Comparison of ENCODE assay signal across 10 cellular contexts in the genomic region with DNA sequence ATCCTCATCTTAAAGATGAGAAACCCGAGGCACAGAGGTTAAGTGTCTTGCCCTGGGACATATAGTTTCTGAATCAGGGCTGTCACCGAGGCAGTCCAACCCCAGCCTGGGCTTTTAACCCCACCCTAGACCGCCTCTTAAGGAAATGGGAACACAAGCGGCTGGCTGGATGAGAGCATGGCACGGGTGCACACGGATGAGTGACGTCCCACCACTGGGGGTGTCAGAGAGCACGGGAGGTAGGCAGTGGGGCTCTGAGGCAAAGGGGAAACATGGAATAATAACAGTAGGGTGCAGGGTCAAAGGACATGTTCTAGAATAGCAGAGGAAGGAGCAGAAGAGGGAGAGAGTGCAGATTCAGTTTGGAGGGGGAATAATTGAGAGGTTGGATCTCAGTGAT. TPM values are rescaled to one million over a fixed set of nuclear protein-coding genes. Genes with fewer than 3 reads are reported as not detected.
DNase-seq lines count a peak whose midpoint lies in the region; ATAC-seq, FAIRE-seq and TF ChIP-seq lines count a peak whose summit lies in the region.
"Had no signal": no experiment of that assay in that cellular context is flagged by ENCODE, and none has a peak within 500 bp of the region (broad histone marks: within the 10 kb centered on the region; RNA-seq: fewer than 3 reads in every experiment).

No MANE protein-coding gene starts in this region.

- no peak overlapping the region for H3K27ac Mint-ChIP-seq in WTC11
- peak overlapping the region in 1 of 6 donors; percentile 42 for H3K27ac Mint-ChIP-seq in immature natural killer cell

- H3K4me3 ChIP-seq in lower lobe of right lung, result no peak overlapping the region
- H3K4me3 ChIP-seq in coronary artery, result no peak overlapping the region

- TF ChIP-seq CTCF in C4-2B (conservative IDR thresholded peaks at IDR 0.05) (no peak), GM13977 (IDR thresholded peaks at IDR 0.05; ENCODE audit: extremely low read depth, insufficient read depth, missing control alignments) (peak; percentile 20), WTC11 (IDR thresholded peaks at IDR 0.05) (peak; percentile 19; the same call in 1 of the 2 replicates), lower lobe of right lung (IDR thresholded peaks at IDR 0.05) (no peak), coronary artery (IDR thresholded peaks at IDR 0.05) (no peak)

- peak overlapping the region; percentile 96 for H3K27ac ChIP-seq in C4-2B
- H3K27ac ChIP-seq in lower lobe of right lung, result no peak overlapping the region
- no peak overlapping the region for H3K27ac ChIP-seq in caudate nucleus (ENCODE audit: low read depth, low read length)
- no peak overlapping the region for H3K27ac ChIP-seq in coronary artery

- H3K9me3 Mint-ChIP-seq in WTC11 (no peaks in the 10 kb centered on the region), immature natural killer cell (peaks cover 0 to 1% (median 0%) of the 10 kb centered on the region in 6 donors)

- H3K4me3 Mint-ChIP-seq in WTC11 (no peak overlapping the region), immature natural killer cell (no peak overlapping the region)

- H3K4me1 ChIP-seq in lower lobe of right lung, result peaks cover 23% of the 10 kb centered on the region

- no peaks in the 10 kb centered on the region for H3K36me3 Mint-ChIP-seq in WTC11
- H3K36me3 Mint-ChIP-seq in immature natural killer cell, result peaks cover 0 to 7% (median 5%) of the 10 kb centered on the region in 3 donors

- peak; percentile 94 for ATAC-seq in WTC11
- ATAC-seq in lower lobe of right lung, result peak; percentile 40 to 48

- H3K27me3 Mint-ChIP-seq in WTC11 (ENCODE audit: low read depth) (no peaks in the 10 kb centered on the region), immature natural killer cell (ENCODE audit: low read depth in 3 of 3) (peaks cover 0 to 4% (median 0%) of the 10 kb centered on the region in 3 donors)

- no peak for FAIRE-seq in H54 (lab: Jason Lieb, UNC)

- POLR2A ChIA-PET in WTC11 (lab: Charles Lee), result no interaction called here

- intact Hi-C loops in lower lobe of right lung (cut with DNase I), result no loop called here

- TF ChIP-seq POLR2A in H54 (IDR thresholded peaks at IDR 0.05; ENCODE audit: low read depth, low read length), result no peak

- no peaks in the 10 kb centered on the region for H3K27me3 ChIP-seq in lower lobe of right lung (ENCODE audit: low read depth)

- CTCF ChIA-PET in WTC11 (lab: Charles Lee), result no interaction called here

- no peak for DNase-seq in GM13977 (ENCODE audit: low spot score)
- peak; percentile 49 for DNase-seq in WTC11 (ENCODE audit: low spot score)
- no peak for DNase-seq in lower lobe of right lung
- DNase-seq in H54 (ENCODE audit: insufficient read length, low spot score), result no peak
- DNase-seq in caudate nucleus (lab: John Stamatoyannopoulos, UW), result no peak
- DNase-seq in immature natural killer cell, result no peak
- no peak for DNase-seq in coronary artery (ENCODE audit: low spot score)
- DNase-seq: activated CD4-positive, alpha-beta T cell treated with anti-CD3 and anti-CD28 coated beads, Interleukin-2, amount 50 U/mL, for 4 hours; foreskin melanocyte had no signal

- H3K4me1 Mint-ChIP-seq in WTC11 (peaks cover 6% of the 10 kb centered on the region; the same call in 1 of the 2 replicates), immature natural killer cell (peaks cover 31 to 47% of the 10 kb centered on the region in 2 donors)

- in situ Hi-C loops in GM13977 (cut with MboI; ENCODE audit: low pct_unique_long_range_greater_than_20kb, low sequenced_read_pairs, unreplicated experiment), result no loop called here

- no peaks in the 10 kb centered on the region for H3K9me3 ChIP-seq in lower lobe of right lung

- H3K36me3 ChIP-seq in lower lobe of right lung, result no peaks in the 10 kb centered on the region

TF ChIP-seq in WTC11, 78 proteins besides CTCF, POLR2A, EP300 and RAD21:
- TF ChIP-seq NFATC4 (CRISPR knock-in tag; IDR thresholded peaks at IDR 0.05) (no peak), SP1 (CRISPR knock-in tag; conservative IDR thresholded peaks at IDR 0.05) (no peak), SOX15 (CRISPR knock-in tag; IDR thresholded peaks at IDR 0.05) (no peak)

RNA-seq across cellular contexts. Expression of a gene that starts 22.3 kb away (rescaled TPM):
- 12.5 to 21.4 TPM (median 12.9 TPM) in 3 replicates for total RNA-seq in WTC11 (2021)
- 24.1 TPM for total RNA-seq in lower lobe of right lung
- polyA plus RNA-seq in immature natural killer cell, result 1 to 10 TPM in 2 of 3 donors, under 1 TPM in 1; 0.52 to 5.3 (median 1.9) TPM

RNA-seq across cellular contexts. Expression of a gene that starts 50.8 kb away (rescaled TPM):
- total RNA-seq in WTC11 (2021), result 0.16 to 0.18 TPM in 2 of 3 replicates, not detected in the other
- 23.2 TPM for total RNA-seq in lower lobe of right lung
- under 1 TPM in 2 of 3 donors, not detected in 1; 0.13 to 0.18 TPM for polyA plus RNA-seq in immature natural killer cell

Comparison
In these comparisons a context has a peak if more than half of its experiments do, and no peak if none do; other contexts are left out.
1. CTCF ChIP-seq: peak in GM13977 (single experiment) and WTC11 (single experiment); none in C4-2B (single experiment), lower lobe of right lung (single experiment) and coronary artery (single experiment).
2. RNA of a gene that starts 50.8 kb away (total RNA-seq): 23.2 TPM in lower lobe of right lung (single experiment); 0.16 to 0.18 TPM in WTC11; every median in the first group is over 10 times any median in the second.